Comparison of ENCODE assay signal across 13 cellular contexts in the genomic region with DNA sequence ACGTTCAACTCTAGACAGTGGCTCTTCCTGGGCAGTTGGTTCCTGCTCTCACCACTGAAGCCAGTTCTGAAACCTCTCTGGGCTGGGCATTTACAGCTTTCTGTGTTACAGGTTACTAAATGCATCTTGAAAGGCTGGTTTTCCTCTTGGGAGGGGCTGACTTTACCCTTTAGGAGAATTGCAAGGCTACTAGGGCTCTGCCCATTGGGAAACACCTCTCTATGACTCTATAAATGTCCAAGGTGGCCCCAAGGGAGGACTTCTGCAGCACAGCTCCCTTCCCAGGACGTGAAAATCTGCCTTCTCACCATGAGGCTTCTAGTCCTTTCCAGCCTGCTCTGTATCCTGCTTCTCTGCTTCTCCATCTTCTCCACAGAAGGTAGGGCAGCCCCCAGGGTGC. TPM values are rescaled to one million over a fixed set of nuclear protein-coding genes. Genes with fewer than 3 reads are reported as not detected.
DNase-seq lines count a peak whose midpoint lies in the region; ATAC-seq and TF ChIP-seq lines count a peak whose summit lies in the region.
"Had no signal": no experiment of that assay in that cellular context is flagged by ENCODE, and none has a peak within 500 bp of the region (broad histone marks: within the 10 kb centered on the region; RNA-seq: fewer than 3 reads in every experiment).

A gene (plus strand): TSS at position 259 of the 400 bp plus-strand sequence. CDS start 51 bp downstream, at position 310.

- no peak for DNase-seq in activated B cell treated with CpG ODN at 0.5 μM for 24 hours
- DNase-seq in H7 = no peak
- DNase-seq in GM10266 (ENCODE audit: extremely low spot score) = no peak
- DNase-seq: activated naive CD4-positive, alpha-beta T cell treated with Interleukin-2 at 50 U/mL for 16 hours; Kasumi-1; SHP77; sigmoid colon had no signal

- H3K27me3 ChIP-seq in rectal smooth muscle tissue (ENCODE audit: control insufficient read depth, insufficient read depth, low read length) = no peaks in the 10 kb centered on the region
- H3K27me3 ChIP-seq in H7 (ENCODE audit: control insufficient read depth, insufficient read depth, low read length) = no peaks in the 10 kb centered on the region
- H3K27me3 ChIP-seq: sigmoid colon had no signal

- H3K4me3 Mint-ChIP-seq in activated B cell treated with CpG ODN at 0.5 μM for 24 hours = no peak within 1 kb of the TSS

- no peak within 1 kb of the TSS for H3K27ac ChIP-seq in rectal smooth muscle tissue (ENCODE audit: low read depth, low read length)

- H3K36me3 Mint-ChIP-seq in activated B cell treated with CpG ODN at 0.5 μM for 24 hours (ENCODE audit: low read depth) = peaks cover 3% of the 10 kb centered on the region

- no peaks in the 10 kb centered on the region for H3K36me3 ChIP-seq in rectal smooth muscle tissue (ENCODE audit: control insufficient read depth, insufficient read depth, low read length)
- no peaks in the 10 kb centered on the region for H3K36me3 ChIP-seq in H7 (replicated peaks; ENCODE audit: control insufficient read depth, insufficient read depth, low read length)
- H3K36me3 ChIP-seq: sigmoid colon had no signal

- ATAC-seq in GM19043 (IDR thresholded peaks at IDR 0.05; ENCODE audit: low read depth, unreplicated experiment) (peak; percentile 25), HG02763 (IDR thresholded peaks at IDR 0.05; ENCODE audit: unreplicated experiment) (peak; percentile 35), activated B cell treated with CpG ODN at 0.5 μM for 24 hours (ENCODE audit: low read depth) (no peak), HG03039 (IDR thresholded peaks at IDR 0.05; ENCODE audit: unreplicated experiment) (no peak), HG03565 (IDR thresholded peaks at IDR 0.05; ENCODE audit: unreplicated experiment) (no peak)

- TF ChIP-seq CTCF in activated B cell treated with CpG ODN at 0.5 μM for 24 hours (IDR thresholded peaks at IDR 0.05) (no peak), GM10266 (IDR thresholded peaks at IDR 0.05; ENCODE audit: control insufficient read depth, insufficient read depth, low read depth, missing control alignments) (no peak)

- H3K4me3 ChIP-seq in rectal smooth muscle tissue (ENCODE audit: low read length) (peak within 1 kb of the TSS; percentile 61), H7 (ENCODE audit: insufficient read depth, low read depth, low read length) (no peak within 1 kb of the TSS)
- H3K4me3 ChIP-seq: sigmoid colon had no signal

- H3K27me3 Mint-ChIP-seq in activated B cell treated with CpG ODN at 0.5 μM for 24 hours = no peaks in the 10 kb centered on the region

- H3K9me3 Mint-ChIP-seq in activated B cell treated with CpG ODN at 0.5 μM for 24 hours = no peaks in the 10 kb centered on the region

- H3K9ac ChIP-seq in rectal smooth muscle tissue (ENCODE audit: low read length) = no peak within 1 kb of the TSS

- intact Hi-C loops in activated B cell treated with CpG ODN at 0.5 μM for 24 hours (cut with micrococcal nuclease) = no loop called here

- no peaks in the 10 kb centered on the region for H3K4me1 ChIP-seq in rectal smooth muscle tissue (ENCODE audit: control insufficient read depth, insufficient read depth, low read length)
- H3K4me1 ChIP-seq: sigmoid colon had no signal

- POLR2A ChIA-PET in activated B cell treated with CpG ODN at 0.5 μM for 24 hours (lab: Charles Lee) = no interaction called here

- CTCF ChIA-PET in activated B cell treated with CpG ODN at 0.5 μM for 24 hours (lab: Charles Lee) = no interaction called here

- peak within 1 kb of the TSS; percentile 90 for H3K27ac Mint-ChIP-seq in activated B cell treated with CpG ODN at 0.5 μM for 24 hours

- H3K4me1 Mint-ChIP-seq in activated B cell treated with CpG ODN at 0.5 μM for 24 hours = peaks cover 32% of the 10 kb centered on the region

RNA-seq across cellular contexts. Expression of the gene that starts here (rescaled TPM):
- total RNA-seq in activated B cell treated with CpG ODN at 0.5 μM for 24 hours = not detected in 2 replicates
- not detected in 2 replicates for total RNA-seq in H7 (2014; rRNA removed; shearing (Covaris generic))
- total RNA-seq: lung microvascular endothelial cell, sigmoid colon had no signal

Comparison
In these comparisons a context has a peak if more than half of its experiments do, and no peak if none do; other contexts are left out.
1. ATAC-seq: peak in GM19043 (single experiment) and HG02763 (single experiment); none in activated B cell treated with CpG ODN at 0.5 μM for 24 hours (single experiment), HG03039 (single experiment) and HG03565 (single experiment).